In the genomic region with DNA sequence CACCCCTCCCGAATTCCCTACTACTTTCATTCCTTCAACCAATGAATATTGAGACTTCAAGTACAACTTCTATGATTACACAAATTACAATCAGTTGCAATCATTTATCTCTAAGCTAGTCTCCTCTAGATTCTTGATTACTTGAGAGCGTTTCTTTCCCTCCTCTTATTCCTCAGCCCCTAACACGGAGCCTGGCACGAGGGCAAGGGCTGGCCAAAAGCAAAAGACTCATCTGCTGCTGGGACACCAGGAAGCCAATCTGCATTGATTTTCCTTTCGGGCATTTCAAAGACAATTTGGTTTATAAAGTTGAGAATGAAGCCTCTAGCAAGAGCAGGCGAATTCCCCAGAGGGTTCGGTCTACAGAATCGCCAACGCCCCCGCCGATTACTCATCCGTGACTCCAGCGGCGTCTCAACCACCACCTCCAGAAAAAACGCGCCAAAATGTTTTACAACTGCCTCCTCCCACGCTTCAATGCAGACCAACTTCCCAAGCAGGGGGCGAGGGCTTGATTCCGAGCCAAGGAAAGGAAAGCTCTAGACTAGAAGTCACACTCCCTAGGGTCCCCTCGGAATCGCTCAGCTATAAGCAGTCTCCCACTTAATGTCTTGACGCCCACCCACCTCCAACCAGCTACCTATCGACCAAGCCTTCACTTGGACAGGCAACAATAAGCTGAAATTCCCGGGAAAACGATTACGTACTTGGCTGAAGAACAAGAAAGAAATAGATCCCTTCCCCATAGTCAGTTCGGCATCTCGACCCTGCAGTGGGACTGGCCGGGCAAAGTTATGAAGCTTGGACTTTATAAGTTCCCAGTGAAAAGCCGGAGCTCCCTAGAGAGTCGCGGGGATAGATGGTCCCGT, we compare ENCODE assay signal across 8 cellular contexts. TPM values are rescaled to one million over a fixed set of nuclear protein-coding genes. Genes with fewer than 3 reads are reported as not detected.
A peak's percentile ranks its signal among the peaks of the same experiment; 100 is the strongest.
DNase-seq lines count a peak whose midpoint lies in the region; ATAC-seq and TF ChIP-seq lines count a peak whose summit lies in the region.

No MANE protein-coding gene starts in this region.

- ATAC-seq in body of pancreas (no peak), T-helper 17 cell (no peak)
- no peak for ATAC-seq in activated CD4-positive, CD25-positive, alpha-beta regulatory T cell treated with anti-CD3 and anti-CD28 coated beads, Interleukin-2, amount 50 U/mL, for 24 hours
- ATAC-seq in naive thymus-derived CD8-positive, alpha-beta T cell: no peak

- H3K79me1 ChIP-seq in neuronal stem cell (ENCODE audit: low read depth, low read length): no peaks in the 10 kb centered on the region

- H3K14ac ChIP-seq in neuronal stem cell (ENCODE audit: low read length): no peak overlapping the region

- H3K9me3 Mint-ChIP-seq in naive thymus-derived CD8-positive, alpha-beta T cell: peaks cover 0 to 17% (median 2%) of the 10 kb centered on the region in 9 donors

- no peak overlapping the region for H3K27ac Mint-ChIP-seq in T-helper 17 cell
- H3K27ac Mint-ChIP-seq in naive thymus-derived CD8-positive, alpha-beta T cell: no peak overlapping the region

- intact Hi-C loops in body of pancreas (cut with DNase I): no loop called here

- 16 to 28% methylated on average over 32 to 33 of the region's 33 CpGs for whole genome bisulfite sequencing in body of pancreas, 2 donors
- no CpG with 5 or more reads among the region's 33 CpGs for WGBS in neuronal stem cell (ENCODE audit: extremely low coverage in 2 of 2, insufficient read length in 2 of 2, insufficient replicate concordance in 1 of 2), 2 donors

- TF ChIP-seq POLR2A in body of pancreas (IDR thresholded peaks at IDR 0.05): no peak

- H3K4me1 ChIP-seq in body of pancreas: peaks cover 21% of the 10 kb centered on the region
- peaks cover 7 to 12% of the 10 kb centered on the region in 2 donors for H3K4me1 ChIP-seq in neuronal stem cell (ENCODE audit: control insufficient read depth in 2 of 2, insufficient read depth in 1 of 2, low read depth in 1 of 2, low read length in 2 of 2)

- H3K4me3 ChIP-seq in body of pancreas (no peak overlapping the region), neuronal stem cell (ENCODE audit: low read length in 2 of 2) (peak overlapping the region; percentile 33 to 76)

- POLR2A ChIA-PET in naive thymus-derived CD8-positive, alpha-beta T cell (lab: Charles Lee): no interaction called here

- H3K4me1 Mint-ChIP-seq in T-helper 17 cell: peaks cover 7% of the 10 kb centered on the region
- H3K4me1 Mint-ChIP-seq in naive thymus-derived CD8-positive, alpha-beta T cell: peaks cover 8 to 25% (median 10%) of the 10 kb centered on the region in 4 donors

- H2BK120ac ChIP-seq in neuronal stem cell (ENCODE audit: low read depth, low read length): no peak overlapping the region

- H3K27me3 Mint-ChIP-seq in T-helper 17 cell: peaks cover 56% of the 10 kb centered on the region
- H3K27me3 Mint-ChIP-seq in naive thymus-derived CD8-positive, alpha-beta T cell: peaks cover 38 to 89% (median 51%) of the 10 kb centered on the region in 5 donors

- H3K27me3 ChIP-seq in body of pancreas (peaks cover 0 to 8% of the 10 kb centered on the region in 2 donors), neuronal stem cell (ENCODE audit: control insufficient read depth in 3 of 3, insufficient read depth in 3 of 3, low read depth in 1 of 3, low read length in 3 of 3) (peaks cover 0 to 61% (median 19%) of the 10 kb centered on the region in 3 experiments)

- H3K4ac ChIP-seq in neuronal stem cell (ENCODE audit: low read length): no peak overlapping the region

- H4K8ac ChIP-seq in neuronal stem cell (ENCODE audit: low read depth, low read length): no peak overlapping the region

- no peak overlapping the region for H3K27ac ChIP-seq in body of pancreas
- no peak overlapping the region for H3K27ac ChIP-seq in neuronal stem cell (replicated peaks; ENCODE audit: low read length)

- no peaks in the 10 kb centered on the region for H3K36me3 Mint-ChIP-seq in T-helper 17 cell (ENCODE audit: low read depth)
- peaks cover 0 to 11% (median 2%) of the 10 kb centered on the region in 3 donors for H3K36me3 Mint-ChIP-seq in naive thymus-derived CD8-positive, alpha-beta T cell

- H3K4me3 Mint-ChIP-seq in T-helper 17 cell: no peak overlapping the region
- no peak overlapping the region for H3K4me3 Mint-ChIP-seq in naive thymus-derived CD8-positive, alpha-beta T cell

- peak overlapping the region; percentile 89 for H3K4me2 ChIP-seq in neuronal stem cell (ENCODE audit: insufficient read depth, low read length, poor library complexity, severe bottlenecking)

- H2AK5ac ChIP-seq in neuronal stem cell (ENCODE audit: low read depth, low read length): no peak overlapping the region

- H2BK15ac ChIP-seq in neuronal stem cell (ENCODE audit: low read length): no peak overlapping the region

- TF ChIP-seq CTCF in body of pancreas (IDR thresholded peaks at IDR 0.05): no peak

- no peak overlapping the region for H3K9ac ChIP-seq in neuronal stem cell (ENCODE audit: low read depth, low read length, poor library complexity)

- no peaks in the 10 kb centered on the region for H3K36me3 ChIP-seq in body of pancreas (replicated peaks in 1 of 2; ENCODE audit: insufficient read depth in 1 of 2, low read depth in 2 of 2)
- no peaks in the 10 kb centered on the region for H3K36me3 ChIP-seq in neuronal stem cell (replicated peaks in 1 of 2; ENCODE audit: control insufficient read depth in 2 of 2, insufficient read depth in 2 of 2, low read length in 2 of 2)

- H3K18ac ChIP-seq in neuronal stem cell (ENCODE audit: low read length): no peak overlapping the region

- DNase-seq in ELF-1 (ENCODE audit: low read depth, low spot score) (peak; percentile 69), NCI-H1105 treated with DMSO at 0.1 percent for 48 hours (lab: John Stamatoyannopoulos, UW) (peak; percentile 60), body of pancreas (peak; percentile 13 to 39 (median 18)), neuronal stem cell (ENCODE audit: low spot score) (no peak), T-helper 17 cell (no peak), NAMALWA (ENCODE audit: low spot score) (no peak)
- DNase-seq in naive thymus-derived CD8-positive, alpha-beta T cell: no peak

- peak overlapping the region; percentile 79 for H2AFZ ChIP-seq in neuronal stem cell (ENCODE audit: low read length)

- H2BK12ac ChIP-seq in neuronal stem cell (ENCODE audit: low read length): no peak overlapping the region

- no peaks in the 10 kb centered on the region for H3K9me3 ChIP-seq in body of pancreas
- H3K9me3 ChIP-seq in neuronal stem cell (replicated peaks in 1 of 2; ENCODE audit: control insufficient read depth in 2 of 2, insufficient read depth in 1 of 2, low read depth in 1 of 2, low read length in 2 of 2): no peaks in the 10 kb centered on the region
- no peaks in the 10 kb centered on the region for H3K9me3 ChIP-seq in T-helper 17 cell (ENCODE audit: control insufficient read depth, low read length, poor library complexity, severe bottlenecking)

- no peak overlapping the region for H4K91ac ChIP-seq in neuronal stem cell (ENCODE audit: low read depth, low read length, poor library complexity)

- H3K23ac ChIP-seq in neuronal stem cell (ENCODE audit: low read depth, low read length, poor library complexity): no peak overlapping the region

- H2BK5ac ChIP-seq in neuronal stem cell (ENCODE audit: low read length): no peak overlapping the region

RNA-seq across cellular contexts. Expression of gene PCSK1, which starts 1.4 kb away (rescaled TPM):
- total RNA-seq in body of pancreas (1 to 10 TPM; 7.5 to 7.9 TPM), T-helper 17 cell (not detected)
- 0.22 TPM for polyA plus RNA-seq in neuronal stem cell (2013, experiment 1 of 2)
- polyA plus RNA-seq in neuronal stem cell (2013, experiment 2 of 2): 0.25 TPM
- total RNA-seq in naive thymus-derived CD8-positive, alpha-beta T cell: not detected
- polyA plus RNA-seq in naive thymus-derived CD8-positive, alpha-beta T cell: not detected

Comparison
In these comparisons a context has a peak if more than half of its experiments do, and no peak if none do; other contexts are left out.
1. DNase-seq: peak in ELF-1 (single experiment), NCI-H1105 treated with DMSO at 0.1 percent for 48 hours (single experiment) and body of pancreas (4 of 4); none in neuronal stem cell (single experiment), T-helper 17 cell (0 of 3), NAMALWA (single experiment) and naive thymus-derived CD8-positive, alpha-beta T cell (0 of 10).
2. H3K4me3 ChIP-seq: peak in neuronal stem cell (2 of 2); none in body of pancreas (0 of 2).
3. RNA of gene PCSK1, which starts 1.4 kb away (total RNA-seq): 7.5 to 7.9 TPM in body of pancreas; not detected in T-helper 17 cell and not detected in naive thymus-derived CD8-positive, alpha-beta T cell; every median in the first group is over 4 times any median in the second.